ENCODE assay signal across 23 cellular contexts in genomic region chr4:52032005-52032404, GRCh38. TPM values are rescaled to one million over a fixed set of nuclear protein-coding genes. Genes with fewer than 3 reads are reported as not detected.
A peak's percentile ranks its signal among the peaks of the same experiment; 100 is the strongest.
DNase-seq lines count a peak whose midpoint lies in the region; ATAC-seq and TF ChIP-seq lines count a peak whose summit lies in the region.
"Had no signal": no experiment of that assay in that cellular context is flagged by ENCODE, and none has a peak within 500 bp of the region (broad histone marks: within the 10 kb centered on the region; RNA-seq: fewer than 3 reads in every experiment).

No MANE protein-coding gene starts in this region.

- H3K27ac ChIP-seq in neural progenitor cell = peak overlapping the region; percentile 50
- H3K27ac ChIP-seq: Peyer's patch had no signal

- no peak overlapping the region for H3K9ac ChIP-seq in neural progenitor cell
- H3K9ac ChIP-seq: SK-N-SH had no signal

- H3K4me1 Mint-ChIP-seq in activated B cell treated with CpG ODN at 0.5 μM for 24 hours = peaks cover 13% of the 10 kb centered on the region
- H3K4me1 Mint-ChIP-seq in neural progenitor cell = peaks cover 16% of the 10 kb centered on the region

- peaks cover 43% of the 10 kb centered on the region for H3K4me1 ChIP-seq in neural progenitor cell

- no peak overlapping the region for H3K4me3 Mint-ChIP-seq in activated B cell treated with CpG ODN at 0.5 μM for 24 hours
- no peak overlapping the region for H3K4me3 Mint-ChIP-seq in neural progenitor cell
- H3K4me3 Mint-ChIP-seq: H9 had no signal

- no peaks in the 10 kb centered on the region for H3K9me3 ChIP-seq in neural progenitor cell (ENCODE audit: low read depth)
- H3K9me3 ChIP-seq: MG63, Peyer's patch, SK-N-SH had no signal

- H3K4me3 ChIP-seq in neural progenitor cell = no peak overlapping the region
- H3K4me3 ChIP-seq: MG63, Peyer's patch had no signal

- H3K27me3 Mint-ChIP-seq in activated B cell treated with CpG ODN at 0.5 μM for 24 hours = no peaks in the 10 kb centered on the region
- H3K27me3 Mint-ChIP-seq in neural progenitor cell (ENCODE audit: insufficient read depth, low read depth) = no peaks in the 10 kb centered on the region

- no peak overlapping the region for H3K4me2 ChIP-seq in neural progenitor cell
- H3K4me2 ChIP-seq: SK-N-SH had no signal

- intact Hi-C loops in activated B cell treated with CpG ODN at 0.5 μM for 24 hours (cut with micrococcal nuclease) (no loop called here), Right ventricle myocardium superior (cut with DNase I) (loop anchor here (10.0 kb wide), 1 partner anchor 187 kb away; the partner anchor contains the start of gene DCUN1D4)

- H3K27me3 ChIP-seq in neural progenitor cell = no peaks in the 10 kb centered on the region
- H3K27me3 ChIP-seq: MG63, Peyer's patch had no signal

- no peaks in the 10 kb centered on the region for H3K9me3 Mint-ChIP-seq in activated B cell treated with CpG ODN at 0.5 μM for 24 hours
- no peaks in the 10 kb centered on the region for H3K9me3 Mint-ChIP-seq in neural progenitor cell
- H3K9me3 Mint-ChIP-seq: H9 had no signal

- no peak overlapping the region for H2AFZ ChIP-seq in neural progenitor cell (replicated peaks)

- H3K36me3 ChIP-seq in neural progenitor cell = peaks cover 53% of the 10 kb centered on the region

- H3K36me3 Mint-ChIP-seq in activated B cell treated with CpG ODN at 0.5 μM for 24 hours (ENCODE audit: low read depth) (peaks cover 19% of the 10 kb centered on the region), neural progenitor cell (peaks cover 50% of the 10 kb centered on the region)

- H3K27ac Mint-ChIP-seq in activated B cell treated with CpG ODN at 0.5 μM for 24 hours (peak overlapping the region; percentile 4), neural progenitor cell (no peak overlapping the region)
- H3K27ac Mint-ChIP-seq: H9 had no signal

- peaks cover 37% of the 10 kb centered on the region for H3F3A ChIP-seq in neural progenitor cell (ENCODE audit: low read depth)

- POLR2A ChIA-PET in activated B cell treated with CpG ODN at 0.5 μM for 24 hours (lab: Charles Lee) = no interaction called here

- peaks cover 46% of the 10 kb centered on the region for H4K20me1 ChIP-seq in neural progenitor cell (ENCODE audit: low read depth)

- TF ChIP-seq CTCF in activated B cell treated with CpG ODN at 0.5 μM for 24 hours (IDR thresholded peaks at IDR 0.05) = no peak
- no peak for TF ChIP-seq CTCF in neural progenitor cell (IDR thresholded peaks at IDR 0.05)

- DNase-seq in KBM-7 (peak; percentile 17), NOMO-1 treated with DMSO at 0.1 percent for 48 hours (lab: John Stamatoyannopoulos, UW; ENCODE audit: unreplicated experiment) (peak; percentile 34), activated B cell treated with CpG ODN at 0.5 μM for 24 hours (no peak), neural progenitor cell (ENCODE audit: low spot score) (no peak), NCI-H2081 treated with DMSO at 0.1 percent for 48 hours (lab: John Stamatoyannopoulos, UW) (no peak), Right ventricle myocardium superior (no peak), NCI-H446 treated with DMSO at 0.1 percent for 48 hours (lab: John Stamatoyannopoulos, UW) (no peak)
- DNase-seq: ACHN, C1 segment of cervical spinal cord, DMS79 treated with DMSO at 0.1 percent for 48 hours, H9, IMR-90, Karpas-422, MG63, NCI-H1694 treated with DMSO at 0.1 percent for 48 hours, NCI-H2107, NCI-H510A treated with DMSO at 0.1 percent for 48 hours, NCI-H774, Peyer's patch, SK-N-SH had no signal

- in situ Hi-C loops in KBM-7 (cut with MboI; ENCODE audit: low pct_unique_long_range_greater_than_20kb, low sequenced_read_pairs) = no loop called here

- CTCF ChIA-PET in activated B cell treated with CpG ODN at 0.5 μM for 24 hours (lab: Charles Lee) = no interaction called here

- peaks cover 85% of the 10 kb centered on the region for H3K79me2 ChIP-seq in neural progenitor cell (ENCODE audit: low read depth)

- ATAC-seq in activated B cell treated with CpG ODN at 0.5 μM for 24 hours (ENCODE audit: low read depth) = no peak
- ATAC-seq in HG02870 (IDR thresholded peaks at IDR 0.05; ENCODE audit: unreplicated experiment) = no peak
- no peak for ATAC-seq in Right ventricle myocardium superior (ENCODE audit: poor library complexity)
- ATAC-seq: Right ventricle myocardium inferior had no signal

RNA-seq across cellular contexts. Expression of gene SGCB, which starts 6.1 kb away (rescaled TPM):
- total RNA-seq in activated B cell treated with CpG ODN at 0.5 μM for 24 hours (6.5 and 10.8 TPM in 2 replicates), neural progenitor cell (ENCODE audit: low replicate concordance) (33.8 and 51.8 TPM in 2 replicates), Right ventricle myocardium superior (74.6 TPM)

RNA-seq across cellular contexts. Expression of gene LRRC66, which starts 11.8 kb away (rescaled TPM):
- 0.32 and 0.47 TPM in 2 replicates for total RNA-seq in activated B cell treated with CpG ODN at 0.5 μM for 24 hours
- 0.40 and 1.0 TPM in 2 replicates for total RNA-seq in neural progenitor cell (ENCODE audit: low replicate concordance)
- 0.32 TPM for total RNA-seq in Right ventricle myocardium superior
- total RNA-seq: G401, H9 had no signal

RNA-seq across cellular contexts. Expression of gene SPATA18, which starts 19.1 kb away (rescaled TPM):
- total RNA-seq in activated B cell treated with CpG ODN at 0.5 μM for 24 hours (1.9 and 2.8 TPM in 2 replicates), neural progenitor cell (ENCODE audit: low replicate concordance) (5.4 and 7.2 TPM in 2 replicates), Right ventricle myocardium superior (2.5 TPM)

Comparison
In these comparisons a context has a peak if more than half of its experiments do, and no peak if none do; other contexts are left out.
1. DNase-seq: peak in KBM-7 (single experiment) and NOMO-1 treated with DMSO at 0.1 percent for 48 hours (single experiment); none in activated B cell treated with CpG ODN at 0.5 μM for 24 hours (single experiment), neural progenitor cell (single experiment), NCI-H2081 treated with DMSO at 0.1 percent for 48 hours (single experiment), Right ventricle myocardium superior (single experiment) and NCI-H446 treated with DMSO at 0.1 percent for 48 hours (single experiment).